Comparison of ENCODE assay signal across 19 cellular contexts in the genomic region with DNA sequence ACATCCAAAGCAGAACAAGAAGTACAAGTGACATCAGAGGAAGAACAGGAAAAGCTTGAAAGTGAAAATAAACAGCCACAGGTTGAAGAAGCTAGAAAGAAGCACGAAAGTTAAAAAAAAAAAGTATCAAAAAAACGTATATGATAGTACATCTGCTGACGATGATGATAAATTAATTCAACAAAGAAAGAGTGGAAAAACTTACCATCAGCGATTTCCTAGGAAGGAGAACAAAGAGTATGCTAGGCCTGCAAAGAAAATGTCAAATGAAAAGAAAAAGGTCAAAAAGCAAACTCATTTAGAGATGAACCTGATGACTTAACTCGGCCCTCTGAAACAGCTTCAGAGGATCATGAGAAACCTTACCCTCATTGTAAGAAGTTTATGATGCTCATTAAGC. TPM values are rescaled to one million over a fixed set of nuclear protein-coding genes. Genes with fewer than 3 reads are reported as not detected.
DNase-seq lines count a peak whose midpoint lies in the region; ATAC-seq lines count a peak whose summit lies in the region.
"Had no signal": no experiment of that assay in that cellular context is flagged by ENCODE, and none has a peak within 500 bp of the region (broad histone marks: within the 10 kb centered on the region; RNA-seq: fewer than 3 reads in every experiment).

No MANE protein-coding gene starts in this region.

- no peaks in the 10 kb centered on the region for H3K9me3 Mint-ChIP-seq in activated naive CD4-positive, alpha-beta T cell treated with anti-CD3 and anti-CD28 coated beads for 36 hours
- H3K9me3 Mint-ChIP-seq in T-cell, result no peaks in the 10 kb centered on the region
- no peaks in the 10 kb centered on the region for H3K9me3 Mint-ChIP-seq in activated naive CD8-positive, alpha-beta T cell treated with anti-CD3 and anti-CD28 coated beads for 36 hours
- H3K9me3 Mint-ChIP-seq in stimulated activated naive CD8-positive, alpha-beta T cell treated with anti-CD3 and anti-CD28 coated beads, Interleukin-15, Interleukin-2, amounts not matched to agents 100 ng/mL and 50 ng/mL, for 24 hours, result peaks cover 3% of the 10 kb centered on the region

- H3K4me1 Mint-ChIP-seq in activated naive CD4-positive, alpha-beta T cell treated with anti-CD3 and anti-CD28 coated beads for 36 hours (ENCODE audit: low read depth), result peaks cover 68% of the 10 kb centered on the region
- peaks cover 60 to 74% (median 73%) of the 10 kb centered on the region in 3 donors for H3K4me1 Mint-ChIP-seq in T-cell
- H3K4me1 Mint-ChIP-seq in activated naive CD8-positive, alpha-beta T cell treated with anti-CD3 and anti-CD28 coated beads for 36 hours, result peaks cover 63% of the 10 kb centered on the region
- peaks cover 90% of the 10 kb centered on the region for H3K4me1 Mint-ChIP-seq in stimulated activated naive CD8-positive, alpha-beta T cell treated with anti-CD3 and anti-CD28 coated beads, Interleukin-15, Interleukin-2, amounts not matched to agents 100 ng/mL and 50 ng/mL, for 24 hours (ENCODE audit: low read depth)

- no peak for ATAC-seq in T-cell (replicated peaks in 1 of 4)

- peaks cover 12% of the 10 kb centered on the region for H3K36me3 Mint-ChIP-seq in activated naive CD4-positive, alpha-beta T cell treated with anti-CD3 and anti-CD28 coated beads for 36 hours (ENCODE audit: low read depth)
- peaks cover 28% of the 10 kb centered on the region for H3K36me3 Mint-ChIP-seq in T-cell
- peaks cover 42% of the 10 kb centered on the region for H3K36me3 Mint-ChIP-seq in activated naive CD8-positive, alpha-beta T cell treated with anti-CD3 and anti-CD28 coated beads for 36 hours
- H3K36me3 Mint-ChIP-seq in stimulated activated naive CD8-positive, alpha-beta T cell treated with anti-CD3 and anti-CD28 coated beads, Interleukin-15, Interleukin-2, amounts not matched to agents 100 ng/mL and 50 ng/mL, for 24 hours (ENCODE audit: low read depth), result peaks cover 39% of the 10 kb centered on the region

- no peak for DNase-seq in activated naive CD4-positive, alpha-beta T cell treated with anti-CD3 and anti-CD28 coated beads for 36 hours
- no peak for DNase-seq in activated naive CD4-positive, alpha-beta T cell treated with anti-CD3 and anti-CD28 coated beads, Interleukin-2, amount 50 U/mL, for 16 hours
- DNase-seq in T-cell, result no peak
- no peak for DNase-seq in activated naive CD8-positive, alpha-beta T cell treated with anti-CD3 and anti-CD28 coated beads for 36 hours
- no peak for DNase-seq in UCSD-AML1 (lab: John Stamatoyannopoulos, UW; ENCODE audit: unreplicated experiment)
- no peak for DNase-seq in NCI-H187 (lab: John Stamatoyannopoulos, UW)
- no peak for DNase-seq in hepatic stellate cell (ENCODE audit: low spot score)
- DNase-seq: ACHN; activated CD4-positive, alpha-beta T cell treated with anti-CD3 and anti-CD28 coated beads, Interleukin-2, amount 50 U/mL, for 48 hours; anterior cingulate cortex; left ventricle myocardium inferior; naive B cell; NCI-H2081; NCI-H226; NCI-H748 treated with DMSO at 0.1 percent for 48 hours; retina; RPMI8226; stimulated activated CD4-positive, alpha-beta T cell treated with anti-CD3 and anti-CD28 coated beads, Interleukin-2, amount 100 ng/mL, for 24 hours had no signal

- H3K27me3 Mint-ChIP-seq in activated naive CD4-positive, alpha-beta T cell treated with anti-CD3 and anti-CD28 coated beads for 36 hours (ENCODE audit: low read depth), result no peaks in the 10 kb centered on the region
- no peaks in the 10 kb centered on the region for H3K27me3 Mint-ChIP-seq in T-cell
- no peaks in the 10 kb centered on the region for H3K27me3 Mint-ChIP-seq in activated naive CD8-positive, alpha-beta T cell treated with anti-CD3 and anti-CD28 coated beads for 36 hours
- no peaks in the 10 kb centered on the region for H3K27me3 Mint-ChIP-seq in stimulated activated naive CD8-positive, alpha-beta T cell treated with anti-CD3 and anti-CD28 coated beads, Interleukin-15, Interleukin-2, amounts not matched to agents 100 ng/mL and 50 ng/mL, for 24 hours
- H3K27me3 Mint-ChIP-seq: naive B cell had no signal

- peak overlapping the region; percentile 75 for H3K4me3 Mint-ChIP-seq in activated naive CD4-positive, alpha-beta T cell treated with anti-CD3 and anti-CD28 coated beads for 36 hours
- H3K4me3 Mint-ChIP-seq in T-cell, result peak overlapping the region; percentile 63 to 70 (median 69)
- H3K4me3 Mint-ChIP-seq in activated naive CD8-positive, alpha-beta T cell treated with anti-CD3 and anti-CD28 coated beads for 36 hours, result peak overlapping the region; percentile 76
- H3K4me3 Mint-ChIP-seq in stimulated activated naive CD8-positive, alpha-beta T cell treated with anti-CD3 and anti-CD28 coated beads, Interleukin-15, Interleukin-2, amounts not matched to agents 100 ng/mL and 50 ng/mL, for 24 hours, result peak overlapping the region; percentile 94

- peak overlapping the region; percentile 93 for H3K27ac Mint-ChIP-seq in activated naive CD4-positive, alpha-beta T cell treated with anti-CD3 and anti-CD28 coated beads for 36 hours
- peak overlapping the region; percentile 92 to 93 for H3K27ac Mint-ChIP-seq in T-cell
- peak overlapping the region; percentile 96 for H3K27ac Mint-ChIP-seq in activated naive CD8-positive, alpha-beta T cell treated with anti-CD3 and anti-CD28 coated beads for 36 hours
- peak overlapping the region; percentile 99 for H3K27ac Mint-ChIP-seq in stimulated activated naive CD8-positive, alpha-beta T cell treated with anti-CD3 and anti-CD28 coated beads, Interleukin-15, Interleukin-2, amounts not matched to agents 100 ng/mL and 50 ng/mL, for 24 hours

- intact Hi-C loops in activated naive CD4-positive, alpha-beta T cell treated with anti-CD3 and anti-CD28 coated beads for 36 hours (cut with micrococcal nuclease), result loop anchor here (1.0 to 5.0 kb wide), 3 partner anchors 11 to 1961 kb away; a partner anchor contains a TSS

- CTCF ChIA-PET in activated naive CD4-positive, alpha-beta T cell treated with anti-CD3 and anti-CD28 coated beads for 36 hours (lab: Charles Lee), result interaction anchor here (0.6 to 1.8 kb wide), 5 partner anchors 9 to 1381 kb away, joined by 3 to 8 read pairs (median 3); no protein-coding TSS in a partner anchor
- CTCF ChIA-PET in T-cell (lab: Charles Lee), result no interaction called here

- POLR2A ChIA-PET in T-cell (lab: Charles Lee), result no interaction called here

RNA-seq across cellular contexts. Expression of a gene that starts 3.7 kb away (rescaled TPM):
- 10 to 100 TPM; 13.7 to 13.8 TPM for total RNA-seq in activated naive CD4-positive, alpha-beta T cell treated with anti-CD3 and anti-CD28 coated beads for 36 hours
- total RNA-seq in T-cell, result 10 to 100 TPM; 14.0 to 25.4 (median 19.2) TPM
- total RNA-seq in activated naive CD8-positive, alpha-beta T cell treated with anti-CD3 and anti-CD28 coated beads for 36 hours, result 10 to 100 TPM; 11.3 TPM
